ENCODE assay signal across 27 cellular contexts in genomic region chr5:72516916-72517315, GRCh38. TPM values are rescaled to one million over a fixed set of nuclear protein-coding genes. Genes with fewer than 3 reads are reported as not detected.
"Had no signal": no experiment of that assay in that cellular context is flagged by ENCODE, and none has a peak within 500 bp of the region (broad histone marks: within the 10 kb centered on the region; RNA-seq: fewer than 3 reads in every experiment).

No MANE protein-coding gene starts in this region.

- ATAC-seq: mucosa of descending colon; natural killer cell treated with Interleukin-12 subunit alpha and Interleukin-12 subunit beta and Interleukin-15 and Interleukin-18, amount 100 ng/mL, for 72 hours; stimulated activated naive CD8-positive, alpha-beta T cell treated with anti-CD3 and anti-CD28 coated beads, Interleukin-15, Interleukin-2, amounts not matched to agents 100 U/mL and 50 U/mL, for 24 hours had no signal

- H3K4me1 Mint-ChIP-seq: immature natural killer cell had no signal

- H3K27ac ChIP-seq: colonic mucosa, prostate gland, vagina had no signal

- H3K4me3 ChIP-seq: colonic mucosa, esophagus squamous epithelium, mucosa of descending colon, prostate gland, right atrium auricular region, thoracic aorta, transverse colon, vagina had no signal

- H3K9me3 Mint-ChIP-seq: immature natural killer cell; natural killer cell treated with Interleukin-12 subunit alpha and Interleukin-12 subunit beta and Interleukin-15 and Interleukin-18, amount 100 ng/mL, for 72 hours had no signal

- H3K36me3 Mint-ChIP-seq: immature natural killer cell; natural killer cell treated with Interleukin-12 subunit alpha and Interleukin-12 subunit beta and Interleukin-15 and Interleukin-18, amount 100 ng/mL, for 72 hours had no signal

- H3K27me3 Mint-ChIP-seq: stimulated activated memory B cell treated with anti-CD40 and anti-IgM and Interleukin-4, amounts not matched to agents 10 μg/mL and 1 μg/mL and 100 μg/mL, for 72 hours had no signal

- H3K4me1 ChIP-seq: colonic mucosa, vagina had no signal

- H3K4me3 Mint-ChIP-seq: immature natural killer cell; mesothelial cell of epicardium; naive B cell; natural killer cell treated with Interleukin-12 subunit alpha and Interleukin-12 subunit beta and Interleukin-15 and Interleukin-18, amount 100 ng/mL, for 72 hours; neural crest cell; stimulated activated memory B cell treated with anti-CD40 and anti-IgM and Interleukin-4, amounts not matched to agents 10 μg/mL and 1 μg/mL and 100 μg/mL, for 72 hours had no signal

- H3K9me3 ChIP-seq: colonic mucosa, esophagus squamous epithelium, mucosa of descending colon, prostate gland, thoracic aorta, vagina had no signal

- H3K36me3 ChIP-seq: colonic mucosa, esophagus squamous epithelium, prostate gland, right atrium auricular region, thoracic aorta, transverse colon, vagina had no signal

- DNase-seq: colonic mucosa; dermis blood vessel endothelial cell; effector memory CD4-positive, alpha-beta T cell; esophagus squamous epithelium; foreskin melanocyte; glutamatergic neuron; hypothalamus; immature natural killer cell; mesenchymal stem cell; mucosa of descending colon; naive B cell; stimulated activated CD4-positive, alpha-beta T cell treated with anti-CD3 and anti-CD28 coated beads, Interleukin-2, amount 100 ng/mL, for 24 hours; stimulated activated CD4-positive, alpha-beta T cell treated with anti-CD3 and anti-CD28 coated beads, Interleukin-4, amount 100 ng/mL, for 24 hours; stimulated activated naive CD8-positive, alpha-beta T cell treated with anti-CD3 and anti-CD28 coated beads, Interleukin-15, Interleukin-2, amounts not matched to agents 100 U/mL and 50 U/mL, for 24 hours; transverse colon had no signal

- H3K27ac Mint-ChIP-seq: immature natural killer cell; mesothelial cell of epicardium; natural killer cell treated with Interleukin-12 subunit alpha and Interleukin-12 subunit beta and Interleukin-15 and Interleukin-18, amount 100 ng/mL, for 72 hours had no signal

- H3K27me3 ChIP-seq: colonic mucosa, esophagus squamous epithelium, right atrium auricular region, transverse colon, vagina had no signal

RNA-seq across cellular contexts. Expression of gene ZNF366, which starts 9.7 kb away (rescaled TPM):
- total RNA-seq: chondrocyte; epithelial cell of proximal tubule; mesothelial cell of epicardium; natural killer cell treated with Interleukin-12 subunit alpha and Interleukin-12 subunit beta and Interleukin-15 and Interleukin-18, amount 100 ng/mL, for 72 hours; neural crest cell; osteoblast had no signal
- polyA plus RNA-seq: keratinocyte had no signal
